In the genomic region with DNA sequence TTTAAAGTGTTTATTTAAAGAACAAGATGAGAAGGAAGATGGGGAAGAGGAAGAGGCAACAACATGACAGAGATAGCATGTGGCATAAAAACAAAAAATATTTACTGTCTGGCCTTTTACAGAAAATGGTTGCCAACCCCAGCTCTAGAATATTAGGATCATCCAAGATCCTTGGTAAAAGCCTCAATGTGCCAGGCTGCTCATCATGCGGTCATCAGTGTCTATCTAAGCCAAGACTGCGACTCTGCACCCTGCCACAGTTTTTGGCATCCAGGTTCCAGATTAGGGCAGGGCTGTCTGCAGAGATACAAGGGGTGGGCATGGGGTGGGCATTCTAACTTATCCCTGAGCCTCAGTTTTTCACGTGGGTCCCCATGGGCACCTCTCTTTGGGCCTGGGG, we compare ENCODE assay signal across 29 cellular contexts. TPM values are rescaled to one million over a fixed set of nuclear protein-coding genes. Genes with fewer than 3 reads are reported as not detected.
"Had no signal": no experiment of that assay in that cellular context is flagged by ENCODE, and none has a peak within 500 bp of the region (broad histone marks: within the 10 kb centered on the region; RNA-seq: fewer than 3 reads in every experiment).

No MANE protein-coding gene starts in this region.

- H3K4me3 Mint-ChIP-seq: naive thymus-derived CD4-positive, alpha-beta T cell; natural killer cell; nephron progenitor cell; neural crest cell; stimulated activated effector memory CD8-positive, alpha-beta T cell treated with anti-CD3 and anti-CD28 coated beads, Interleukin-12 subunit alpha, Interleukin-12 subunit beta, amount 100 ng/mL, for 72 hours; stimulated activated naive B cell treated with anti-CD40 and anti-IgM and Interleukin-4, amounts not matched to agents 10 μg/mL and 1 μg/mL and 100 μg/mL, for 72 hours; stimulated activated naive CD8-positive, alpha-beta T cell treated with anti-CD3 and anti-CD28 coated beads, Interleukin-15, Interleukin-2, amounts not matched to agents 100 ng/mL and 50 ng/mL, for 24 hours had no signal

- H3K27ac Mint-ChIP-seq: naive thymus-derived CD4-positive, alpha-beta T cell; natural killer cell; nephron progenitor cell; progenitor cell of endocrine pancreas; stimulated activated effector memory CD8-positive, alpha-beta T cell treated with anti-CD3 and anti-CD28 coated beads, Interleukin-12 subunit alpha, Interleukin-12 subunit beta, amount 100 ng/mL, for 72 hours; stimulated activated naive B cell treated with anti-CD40 and anti-IgM and Interleukin-4, amounts not matched to agents 10 μg/mL and 1 μg/mL and 100 μg/mL, for 72 hours; stimulated activated naive CD8-positive, alpha-beta T cell treated with anti-CD3 and anti-CD28 coated beads, Interleukin-15, Interleukin-2, amounts not matched to agents 100 ng/mL and 50 ng/mL, for 24 hours had no signal

- H3K4me3 ChIP-seq: psoas muscle, right lobe of liver, sigmoid colon, stomach, thoracic aorta, thyroid gland, tibial nerve, upper lobe of right lung, uterus had no signal

- H3K4me1 ChIP-seq: parathyroid adenoma, psoas muscle, right lobe of liver, thyroid gland, tibial nerve, upper lobe of right lung, uterus had no signal

- H3K27me3 ChIP-seq: neutrophil, right lobe of liver, sigmoid colon, stomach, thyroid gland, tibial nerve, upper lobe of right lung had no signal

- H3K27me3 Mint-ChIP-seq: naive thymus-derived CD4-positive, alpha-beta T cell; progenitor cell of endocrine pancreas; stimulated activated naive CD8-positive, alpha-beta T cell treated with anti-CD3 and anti-CD28 coated beads, Interleukin-15, Interleukin-2, amounts not matched to agents 100 ng/mL and 50 ng/mL, for 24 hours had no signal

- H3K4me1 Mint-ChIP-seq: naive thymus-derived CD4-positive, alpha-beta T cell; natural killer cell; nephron progenitor cell; neural crest cell; stimulated activated effector memory CD8-positive, alpha-beta T cell treated with anti-CD3 and anti-CD28 coated beads, Interleukin-12 subunit alpha, Interleukin-12 subunit beta, amount 100 ng/mL, for 72 hours; stimulated activated naive B cell treated with anti-CD40 and anti-IgM and Interleukin-4, amounts not matched to agents 10 μg/mL and 1 μg/mL and 100 μg/mL, for 72 hours had no signal

- DNase-seq: naive thymus-derived CD4-positive, alpha-beta T cell; natural killer cell; nephron progenitor cell; nucleus accumbens; posterior cingulate gyrus; psoas muscle; right cardiac atrium; right lobe of liver; sigmoid colon; small intestine; stimulated activated CD4-positive, alpha-beta T cell treated with anti-CD3 and anti-CD28 coated beads, Interleukin-15, amount 100 ng/mL, for 24 hours; stimulated activated CD4-positive, alpha-beta T cell treated with anti-CD3 and anti-CD28 coated beads, Interleukin-2, amount 100 ng/mL, for 24 hours; stimulated activated CD4-positive, alpha-beta T cell treated with anti-CD3 and anti-CD28 coated beads, Interleukin-2, amount 100 ng/mL, for 48 hours; stimulated activated CD4-positive, alpha-beta T cell treated with anti-CD3 and anti-CD28 coated beads, Interleukin-4, amount 100 ng/mL, for 24 hours; stimulated activated naive B cell treated with anti-CD40 and anti-IgM and Interleukin-4, amounts not matched to agents 10 μg/mL and 1 μg/mL and 100 μg/mL, for 72 hours; stimulated activated naive CD4-positive, alpha-beta T cell treated with Interleukin-2 at 50 U/mL for 16 hours; stomach; thyroid gland; trophoblast cell; upper lobe of right lung; uterus had no signal

- ATAC-seq: naive thymus-derived CD4-positive, alpha-beta T cell; natural killer cell; psoas muscle; right cardiac atrium; right lobe of liver; stimulated activated effector memory CD8-positive, alpha-beta T cell treated with anti-CD3 and anti-CD28 coated beads, Interleukin-12 subunit alpha, Interleukin-12 subunit beta, amount 100 ng/mL, for 72 hours; stimulated activated naive B cell treated with anti-CD40 and anti-IgM and Interleukin-4, amounts not matched to agents 10 μg/mL and 1 μg/mL and 100 μg/mL, for 72 hours; upper lobe of right lung had no signal

- H3K27ac ChIP-seq: neutrophil, parathyroid adenoma, psoas muscle, right lobe of liver, sigmoid colon, stomach, thoracic aorta, thyroid gland, tibial nerve, upper lobe of right lung, uterus had no signal

- H3K36me3 ChIP-seq: neutrophil, right lobe of liver, sigmoid colon, stomach, thoracic aorta, thyroid gland, tibial nerve, upper lobe of right lung, uterus had no signal

- H3K36me3 Mint-ChIP-seq: naive thymus-derived CD4-positive, alpha-beta T cell; stimulated activated effector memory CD8-positive, alpha-beta T cell treated with anti-CD3 and anti-CD28 coated beads, Interleukin-12 subunit alpha, Interleukin-12 subunit beta, amount 100 ng/mL, for 72 hours; stimulated activated naive B cell treated with anti-CD40 and anti-IgM and Interleukin-4, amounts not matched to agents 10 μg/mL and 1 μg/mL and 100 μg/mL, for 72 hours had no signal

- H3K9me3 ChIP-seq: neutrophil, psoas muscle, right lobe of liver, sigmoid colon, thoracic aorta, thyroid gland, upper lobe of right lung, uterus had no signal

RNA-seq across cellular contexts. Expression of a gene that starts 46.9 kb away (rescaled TPM):
- total RNA-seq: naive thymus-derived CD4-positive, alpha-beta T cell; natural killer cell had no signal
- polyA plus RNA-seq: naive thymus-derived CD4-positive, alpha-beta T cell had no signal
